Comparison of ENCODE assay signal across 29 cellular contexts in genomic region chr2:108937367-108938017, GRCh38. TPM values are rescaled to one million over a fixed set of nuclear protein-coding genes. Genes with fewer than 3 reads are reported as not detected.
DNase-seq lines count a peak whose midpoint lies in the region; ATAC-seq, FAIRE-seq and TF ChIP-seq lines count a peak whose summit lies in the region.
"Had no signal": no experiment of that assay in that cellular context is flagged by ENCODE, and none has a peak within 500 bp of the region (broad histone marks: within the 10 kb centered on the region; RNA-seq: fewer than 3 reads in every experiment).

No MANE protein-coding gene starts in this region.

- TF ChIP-seq CTCF in left ventricle myocardium inferior (IDR thresholded peaks at IDR 0.05; ENCODE audit: borderline replicate concordance) (no peak), endodermal cell (conservative IDR thresholded peaks at IDR 0.05) (no peak)

- H3K9ac ChIP-seq in endodermal cell (ENCODE audit: extremely low read depth, low read length, poor library complexity, severe bottlenecking), result no peak overlapping the region
- H3K9ac ChIP-seq: GM23248 had no signal

- WGBS in endodermal cell (ENCODE audit: insufficient coverage in 1 of 2, insufficient read length in 1 of 2), 2 experiments, result 85 to 92% methylated on average over 3 to 5 of the region's 5 CpGs

- no peaks in the 10 kb centered on the region for H3K9me3 Mint-ChIP-seq in endodermal cell
- H3K9me3 Mint-ChIP-seq: activated B cell treated with CpG ODN at 0.5 μM for 24 hours; dendritic cell treated with granulocyte-macrophage colony-stimulating factor and Interleukin-4, amounts not matched to agents 40 ng/mL and 50 ng/mL, for 4 days; HFFc6; memory B cell had no signal

- peaks cover 19% of the 10 kb centered on the region for H3K4me1 Mint-ChIP-seq in endodermal cell
- H3K4me1 Mint-ChIP-seq: memory B cell had no signal

- H3K9me3 ChIP-seq in left ventricle myocardium inferior (replicated peaks), result no peaks in the 10 kb centered on the region
- H3K9me3 ChIP-seq in endodermal cell (ENCODE audit: control insufficient read depth, low read length), result no peaks in the 10 kb centered on the region
- H3K9me3 ChIP-seq: body of pancreas, right atrium auricular region, thyroid gland had no signal

- H3K27ac Mint-ChIP-seq in endodermal cell, result no peak overlapping the region
- H3K27ac Mint-ChIP-seq: activated B cell treated with CpG ODN at 0.5 μM for 24 hours; dendritic cell treated with granulocyte-macrophage colony-stimulating factor and Interleukin-4, amounts not matched to agents 40 ng/mL and 50 ng/mL, for 4 days; HFFc6; memory B cell had no signal

- DNase-seq in left ventricle myocardium inferior (no peak), cardiac septum (ENCODE audit: low spot score) (no peak), HTR-8/SVneo (ENCODE audit: insufficient read length, low spot score) (no peak), endodermal cell (no peak), GDM1 (lab: John Stamatoyannopoulos, UW) (no peak), RCC 7860 (ENCODE audit: low spot score) (no peak)
- DNase-seq: activated B cell treated with CpG ODN at 0.5 μM for 24 hours; activated CD8-positive, alpha-beta memory T cell treated with anti-CD3 and anti-CD28 coated beads for 24 hours; activated T-cell treated with anti-CD3 and anti-CD28 coated beads for 4 hours; body of pancreas; GM23248; HFFc6; MM.1S; NCI-H1105 treated with DMSO at 0.1 percent for 48 hours; NCI-H1930; NCI-H524; PC-3; thyroid gland had no signal

- no peaks in the 10 kb centered on the region for H3K36me3 Mint-ChIP-seq in endodermal cell (ENCODE audit: low read depth)
- H3K36me3 Mint-ChIP-seq: memory B cell had no signal

- H3K36me3 ChIP-seq in left ventricle myocardium inferior, result no peaks in the 10 kb centered on the region
- H3K36me3 ChIP-seq in endodermal cell (ENCODE audit: control insufficient read depth, insufficient read depth, low read length), result no peaks in the 10 kb centered on the region
- H3K36me3 ChIP-seq: right atrium auricular region, thyroid gland had no signal

- H3K4me1 ChIP-seq in left ventricle myocardium inferior (peaks cover 35% of the 10 kb centered on the region), endodermal cell (ENCODE audit: control insufficient read depth, insufficient read depth, low read length) (no peaks in the 10 kb centered on the region)
- H3K4me1 ChIP-seq: body of pancreas, thyroid gland had no signal

- intact Hi-C loops in left ventricle myocardium inferior (cut with micrococcal nuclease), result no loop called here
- intact Hi-C loops in cardiac septum (cut with DNase I), result no loop called here

- H3K27me3 Mint-ChIP-seq in endodermal cell (ENCODE audit: insufficient read depth), result peaks cover 6% of the 10 kb centered on the region
- H3K27me3 Mint-ChIP-seq: activated B cell treated with CpG ODN at 0.5 μM for 24 hours; dendritic cell treated with granulocyte-macrophage colony-stimulating factor and Interleukin-4, amounts not matched to agents 40 ng/mL and 50 ng/mL, for 4 days had no signal

- H3K4me3 ChIP-seq in left ventricle myocardium inferior (no peak overlapping the region), endodermal cell (ENCODE audit: low read length) (no peak overlapping the region)
- H3K4me3 ChIP-seq: body of pancreas, GM23248, right atrium auricular region, SK-N-MC, smooth muscle cell, thyroid gland had no signal

- peak overlapping the region; percentile 78 for H3K27ac ChIP-seq in left ventricle myocardium inferior (replicated peaks)
- H3K27ac ChIP-seq in endodermal cell (ENCODE audit: low read depth, low read length), result peak overlapping the region; percentile 53
- H3K27ac ChIP-seq: body of pancreas, GM23248, SK-N-MC, thyroid gland had no signal

- H3K4me3 Mint-ChIP-seq in endodermal cell, result no peak overlapping the region
- H3K4me3 Mint-ChIP-seq: activated B cell treated with CpG ODN at 0.5 μM for 24 hours; dendritic cell treated with granulocyte-macrophage colony-stimulating factor and Interleukin-4, amounts not matched to agents 40 ng/mL and 50 ng/mL, for 4 days; HFFc6; memory B cell had no signal

- no peaks in the 10 kb centered on the region for H3K27me3 ChIP-seq in left ventricle myocardium inferior (ENCODE audit: low read depth)
- no peaks in the 10 kb centered on the region for H3K27me3 ChIP-seq in endodermal cell (ENCODE audit: control insufficient read depth, insufficient read depth, low read length, poor library complexity, severe bottlenecking)
- H3K27me3 ChIP-seq: body of pancreas, right atrium auricular region, thyroid gland had no signal

- FAIRE-seq in HTR-8/SVneo (lab: Jason Lieb, UNC) (peak; percentile 98), RCC 7860 (lab: Jason Lieb, UNC) (no peak)

- no peak for ATAC-seq in HG03108 (IDR thresholded peaks at IDR 0.05; ENCODE audit: unreplicated experiment)
- ATAC-seq: body of pancreas, left lobe of liver, PC-3 had no signal

RNA-seq across cellular contexts. Expression of gene EDAR, which starts 51.5 kb away (rescaled TPM):
- total RNA-seq in left ventricle myocardium inferior, result 0.33 TPM
- not detected for total RNA-seq in cardiac septum
- not detected for total RNA-seq in endodermal cell
- polyA plus RNA-seq in endodermal cell (2013, experiment 1 of 2), result 0.32 TPM
- 0.62 TPM for polyA plus RNA-seq in endodermal cell (2013, experiment 2 of 2)
- total RNA-seq: activated B cell treated with CpG ODN at 0.5 μM for 24 hours, body of pancreas, G401, GM23248, HFFc6, HT-29, right atrium auricular region, thyroid gland had no signal
- polyA plus RNA-seq: AG04450, BJ, GM23248, smooth muscle cell had no signal
